1 cellular context compared by ENCODE assay signal in genomic region chr1:8706995-8707396, GRCh38.
A peak's percentile ranks its signal among the peaks of the same experiment; 100 is the strongest.
TF ChIP-seq lines count a peak whose summit lies in the region.

No MANE protein-coding gene starts in this region.

TF ChIP-seq in HEK293, 187 proteins besides CTCF, POLR2A, EP300 and RAD21 (continued from another document and continues in another):
- TF ChIP-seq ZNF692 (tag by site-specific recombination; IDR thresholded peaks at IDR 0.05): peak; percentile 82
- TF ChIP-seq ZNF529 (tag by site-specific recombination; IDR thresholded peaks at IDR 0.05; ENCODE audit: insufficient replicate concordance): no peak
- 0 out of 2 replicates have a peak, but pooled peaks have one; percentile 22 for TF ChIP-seq KLF9 (tag by site-specific recombination; IDR thresholded peaks at IDR 0.05; ENCODE audit: low read depth)
- TF ChIP-seq ZSCAN16 (tag by site-specific recombination; IDR thresholded peaks at IDR 0.05): no peak
- TF ChIP-seq PBX3 (CRISPR knock-in tag; IDR thresholded peaks at IDR 0.05): no peak
- TF ChIP-seq ZNF311 (tag by site-specific recombination; IDR thresholded peaks at IDR 0.05; ENCODE audit: borderline replicate concordance): no peak
- peak; percentile 88 for TF ChIP-seq OSR2 (tag by site-specific recombination; IDR thresholded peaks at IDR 0.05)
- no peak for TF ChIP-seq ZNF138 (tag by site-specific recombination; IDR thresholded peaks at IDR 0.05; ENCODE audit: borderline replicate concordance)
- TF ChIP-seq KLF17 (tag by site-specific recombination; IDR thresholded peaks at IDR 0.05): 0 out of 2 replicates have a peak, but pooled peaks have one; percentile 54
- TF ChIP-seq ZNF214 (tag by site-specific recombination; IDR thresholded peaks at IDR 0.05; ENCODE audit: borderline replicate concordance): no peak
- TF ChIP-seq ZNF114 (tag by site-specific recombination; IDR thresholded peaks at IDR 0.05): no peak
- no peak for TF ChIP-seq ZNF488 (tag by site-specific recombination; IDR thresholded peaks at IDR 0.05)
- TF ChIP-seq HOXC10 (CRISPR knock-in tag; IDR thresholded peaks at IDR 0.05): no peak
- TF ChIP-seq ZSCAN30 (tag by site-specific recombination; IDR thresholded peaks at IDR 0.05): peak; percentile 95
- no peak for TF ChIP-seq ZNF48 (tag by site-specific recombination; IDR thresholded peaks at IDR 0.05)
- TF ChIP-seq ZNF549 (tag by site-specific recombination; IDR thresholded peaks at IDR 0.05): no peak
- TF ChIP-seq INSM2 (tag by site-specific recombination; IDR thresholded peaks at IDR 0.05): peak; percentile 88
- TF ChIP-seq PRDM2 (tag by site-specific recombination; IDR thresholded peaks at IDR 0.05; ENCODE audit: borderline replicate concordance): no peak
- TF ChIP-seq ZNF677 (tag by site-specific recombination; IDR thresholded peaks at IDR 0.05): no peak
- TF ChIP-seq ZNF341 (tag by site-specific recombination; IDR thresholded peaks at IDR 0.05; ENCODE audit: low read depth): peak; percentile 13; the same call in 1 of the 2 replicates
- TF ChIP-seq ZBTB17 (tag by site-specific recombination; IDR thresholded peaks at IDR 0.05): peak; percentile 75
- TF ChIP-seq ZNF157 (tag by site-specific recombination; IDR thresholded peaks at IDR 0.05): no peak
- TF ChIP-seq ZNF146 (tag by site-specific recombination; IDR thresholded peaks at IDR 0.05): no peak
- TF ChIP-seq ZNF76 (tag by site-specific recombination; IDR thresholded peaks at IDR 0.05; ENCODE audit: borderline replicate concordance, low read depth): peak; percentile 50; the same call in 1 of the 2 replicates
- peak; percentile 93 for TF ChIP-seq PRDM6 (tag by site-specific recombination; IDR thresholded peaks at IDR 0.05)
- no peak for TF ChIP-seq ZNF223 (tag by site-specific recombination; IDR thresholded peaks at IDR 0.05)
- TF ChIP-seq ZNF837 (tag by site-specific recombination; IDR thresholded peaks at IDR 0.05): no peak
- TF ChIP-seq ZBTB7A (tag by site-specific recombination; IDR thresholded peaks at IDR 0.05; ENCODE audit: low read depth): no peak; the same call in 1 of the 2 replicates
- TF ChIP-seq ZNF580 (tag by site-specific recombination; IDR thresholded peaks at IDR 0.05): peak; percentile 96
- TF ChIP-seq ZNF324 (tag by site-specific recombination; IDR thresholded peaks at IDR 0.05): peak; percentile 53; the same call in 1 of the 2 replicates
- TF ChIP-seq ZNF398 (tag by site-specific recombination; IDR thresholded peaks at IDR 0.05): no peak
- TF ChIP-seq ZNF391 (tag by site-specific recombination; IDR thresholded peaks at IDR 0.05; ENCODE audit: borderline replicate concordance, low read depth): peak; percentile 79; the same call in 1 of the 2 replicates
- TF ChIP-seq ZSCAN23 (tag by site-specific recombination; IDR thresholded peaks at IDR 0.05): peak; percentile 71; the same call in 1 of the 2 replicates
- TF ChIP-seq ZNF843 (tag by site-specific recombination; IDR thresholded peaks at IDR 0.05): peak; percentile 93
- 0 out of 2 replicates have a peak, but pooled peaks have one; percentile 16 for TF ChIP-seq SP3 (tag by site-specific recombination; IDR thresholded peaks at IDR 0.05)
- peak; percentile 51 for TF ChIP-seq TCF7L2 (IDR thresholded peaks at IDR 0.05; ENCODE audit: borderline replicate concordance, low read depth, low read length)
- no peak for TF ChIP-seq ZNF530 (tag by site-specific recombination; IDR thresholded peaks at IDR 0.05; ENCODE audit: low read depth)
- TF ChIP-seq BCL6B (tag by site-specific recombination; IDR thresholded peaks at IDR 0.05): no peak
- TF ChIP-seq ZNF426 (tag by site-specific recombination; IDR thresholded peaks at IDR 0.05): no peak
- TF ChIP-seq REPIN1 (tag by site-specific recombination; IDR thresholded peaks at IDR 0.05; ENCODE audit: low read depth): no peak
